23 cellular contexts compared by ENCODE assay signal in genomic region chr1:25439287-25439686, GRCh38. TPM values are rescaled to one million over a fixed set of nuclear protein-coding genes. Genes with fewer than 3 reads are reported as not detected.
A peak's percentile ranks its signal among the peaks of the same experiment; 100 is the strongest.
DNase-seq lines count a peak whose midpoint lies in the region; ATAC-seq and TF ChIP-seq lines count a peak whose summit lies in the region.
"Had no signal": no experiment of that assay in that cellular context is flagged by ENCODE, and none has a peak within 500 bp of the region (broad histone marks: within the 10 kb centered on the region; RNA-seq: fewer than 3 reads in every experiment).

No MANE protein-coding gene starts in this region.

- H3K14ac ChIP-seq in trophoblast cell (ENCODE audit: low read length): no peak overlapping the region

- H3K9ac ChIP-seq in Karpas-422 (ENCODE audit: low read length): no peak overlapping the region
- H3K9ac ChIP-seq in trophoblast cell (ENCODE audit: low read length): no peak overlapping the region
- H3K9ac ChIP-seq: BLaER1 treated with 17β-estradiol and CSF1 and Interleukin-3, amounts not matched to agents 10 nM and 100 nM had no signal

- intact Hi-C loops in gastrocnemius medialis (cut with DNase I; ENCODE audit: low total_unique reads): loop anchor here (10.0 kb wide), 1 partner anchor 366 kb away; the partner anchor contains the start of gene SELENON

- no peak for TF ChIP-seq POLR2A in gastrocnemius medialis (IDR thresholded peaks at IDR 0.05)

- H3K4me1 ChIP-seq in Karpas-422 (ENCODE audit: low read length) (peaks cover 52% of the 10 kb centered on the region), trophoblast cell (ENCODE audit: control insufficient read depth in 1 of 2, insufficient read depth in 2 of 2, low read length in 2 of 2) (peaks cover 0 to 2% of the 10 kb centered on the region in 2 experiments), gastrocnemius medialis (peaks cover 78 to 88% of the 10 kb centered on the region in 2 donors)

- H3K9me3 ChIP-seq in Karpas-422 (ENCODE audit: low read length) (no peaks in the 10 kb centered on the region), trophoblast cell (ENCODE audit: insufficient read depth, low read depth, low read length) (no peaks in the 10 kb centered on the region), gastrocnemius medialis (no peaks in the 10 kb centered on the region)
- H3K9me3 ChIP-seq: A549; BLaER1 treated with 17β-estradiol and CSF1 and Interleukin-3, amounts not matched to agents 10 nM and 100 nM had no signal

- H3K27ac ChIP-seq in Karpas-422 (ENCODE audit: low read length): 0 out of 2 replicates have a peak overlapping the region, but pooled peaks have one; percentile 15
- no peak overlapping the region for H3K27ac ChIP-seq in trophoblast cell (ENCODE audit: low read depth, low read length)
- H3K27ac ChIP-seq in gastrocnemius medialis: peak overlapping the region; percentile 92 to 99 (median 97)
- H3K27ac ChIP-seq: 22Rv1; A549; BLaER1 treated with 17β-estradiol and CSF1 and Interleukin-3, amounts not matched to agents 10 nM and 100 nM; C4-2B had no signal

- no peak overlapping the region for H4K12ac ChIP-seq in trophoblast cell (ENCODE audit: low read depth, low read length)

- H4K8ac ChIP-seq in trophoblast cell (ENCODE audit: low read depth, low read length): no peak overlapping the region

- peaks cover 15% of the 10 kb centered on the region; the same call in 1 of the 2 replicates for H3K36me3 ChIP-seq in Karpas-422 (ENCODE audit: insufficient read depth, low read length)
- H3K36me3 ChIP-seq in trophoblast cell (ENCODE audit: control insufficient read depth in 1 of 2, insufficient read depth in 2 of 2, low read length in 2 of 2): peaks cover 3 to 4% of the 10 kb centered on the region in 2 experiments
- H3K36me3 ChIP-seq in gastrocnemius medialis: no peaks in the 10 kb centered on the region

- no peak overlapping the region for H3K4me3 ChIP-seq in Karpas-422 (ENCODE audit: low read length)
- H3K4me3 ChIP-seq in trophoblast cell (ENCODE audit: low read depth, low read length): no peak overlapping the region
- H3K4me3 ChIP-seq in gastrocnemius medialis: no peak overlapping the region
- H3K4me3 ChIP-seq: A549; BLaER1 treated with 17β-estradiol and CSF1 and Interleukin-3, amounts not matched to agents 10 nM and 100 nM; GM12878 had no signal

- H3K79me1 ChIP-seq in trophoblast cell (ENCODE audit: low read length): no peaks in the 10 kb centered on the region

- peak overlapping the region; percentile 19 for H3K4ac ChIP-seq in trophoblast cell (ENCODE audit: low read depth, low read length)

- ATAC-seq in gastrocnemius medialis (peak; percentile 33 to 35), HG03095 (IDR thresholded peaks at IDR 0.05; ENCODE audit: unreplicated experiment) (no peak), GM19467 (IDR thresholded peaks at IDR 0.05; ENCODE audit: unreplicated experiment) (no peak), GM18873 (IDR thresholded peaks at IDR 0.05; ENCODE audit: low FRiP score, unreplicated experiment) (no peak)
- ATAC-seq: A549; CD8-positive, alpha-beta T cell; GM12878 had no signal

- no peak overlapping the region for H4K91ac ChIP-seq in trophoblast cell (ENCODE audit: low read depth, low read length)

- no peaks in the 10 kb centered on the region for H4K20me1 ChIP-seq in Karpas-422 (ENCODE audit: insufficient read depth, low read depth, low read length)

- H3K27me3 ChIP-seq in Karpas-422 (ENCODE audit: low read length): no peaks in the 10 kb centered on the region
- H3K27me3 ChIP-seq in trophoblast cell (ENCODE audit: insufficient read depth, low read length): no peaks in the 10 kb centered on the region
- no peaks in the 10 kb centered on the region for H3K27me3 ChIP-seq in gastrocnemius medialis
- H3K27me3 ChIP-seq: BLaER1 treated with 17β-estradiol and CSF1 and Interleukin-3, amounts not matched to agents 10 nM and 100 nM had no signal

- H3K79me2 ChIP-seq in Karpas-422 (ENCODE audit: low read length) (peaks cover 90% of the 10 kb centered on the region), trophoblast cell (ENCODE audit: control insufficient read depth, insufficient read depth, low read length, poor library complexity) (no peaks in the 10 kb centered on the region)

- H2BK5ac ChIP-seq in trophoblast cell (ENCODE audit: low read depth, low read length, poor library complexity): no peak overlapping the region

- no peak for TF ChIP-seq CTCF in gastrocnemius medialis (IDR thresholded peaks at IDR 0.05 in 4 of 5, conservative IDR thresholded peaks at IDR 0.05 in 1 of 5)

- H2BK120ac ChIP-seq in trophoblast cell (ENCODE audit: insufficient read depth, low read length, poor library complexity): no peak overlapping the region

- H3K4me2 ChIP-seq in Karpas-422 (ENCODE audit: low read depth, low read length, poor library complexity, severe bottlenecking) (no peak overlapping the region), trophoblast cell (ENCODE audit: low read length) (no peak overlapping the region)
- H3K4me2 ChIP-seq: A549; BLaER1 treated with 17β-estradiol and CSF1 and Interleukin-3, amounts not matched to agents 10 nM and 100 nM had no signal

- in situ Hi-C loops in gastrocnemius medialis (cut with MboI; ENCODE audit: low sequenced_read_pairs in 4 of 4): no loop called here

- no peak overlapping the region for H3K23ac ChIP-seq in trophoblast cell (ENCODE audit: low read length)

- H3K9me2 ChIP-seq in Karpas-422 (replicated peaks; ENCODE audit: insufficient read depth, low read length): no peaks in the 10 kb centered on the region

- WGBS in trophoblast cell (ENCODE audit: extremely low coverage, insufficient coverage, insufficient read length): no CpG with 5 or more reads among the region's 6 CpGs

- no peak overlapping the region for H3K18ac ChIP-seq in trophoblast cell (ENCODE audit: low read length)

- no peak overlapping the region for H2AK5ac ChIP-seq in trophoblast cell (ENCODE audit: low read length)

- no peak overlapping the region for H2BK12ac ChIP-seq in trophoblast cell (ENCODE audit: low read length)

- no peak for DNase-seq in Karpas-422
- no peak for DNase-seq in trophoblast cell
- no peak for DNase-seq in gastrocnemius medialis
- DNase-seq: AML-193; CD4-positive, alpha-beta T cell; CD8-positive, alpha-beta T cell; DMS 273 treated with DMSO at 0.1 percent for 48 hours; DMS153; DMS53; DMS79; DND-41; EL; GDM1 had no signal

- no peak overlapping the region for H2AFZ ChIP-seq in Karpas-422 (ENCODE audit: low read length)
- H2AFZ ChIP-seq in trophoblast cell (ENCODE audit: insufficient read depth, low read length, poor library complexity): no peak overlapping the region

RNA-seq across cellular contexts. Expression of gene MACO1, which starts 8.6 kb away (rescaled TPM):
- total RNA-seq in Karpas-422 (2014; rRNA removed; shearing (Covaris generic); ENCODE audit: low replicate concordance): 29.7 and 31.4 TPM in 2 replicates
- 26.7 and 26.9 TPM in 2 replicates for polyA plus RNA-seq in trophoblast cell (2013)
- total RNA-seq in gastrocnemius medialis: 10 to 100 TPM; 38.8 to 74.6 (median 44.8) TPM

RNA-seq across cellular contexts. Expression of gene RHCE, which starts 18.7 kb away (rescaled TPM):
- 3.1 TPM in 2 replicates for total RNA-seq in Karpas-422 (2014; rRNA removed; shearing (Covaris generic); ENCODE audit: low replicate concordance)
- 0.49 and 0.69 TPM in 2 replicates for polyA plus RNA-seq in trophoblast cell (2013)
- 1 to 10 TPM in 2 of 4 donors, not detected in 2; 1.0 to 2.4 TPM for total RNA-seq in gastrocnemius medialis
- total RNA-seq: A172, B cell had no signal

Comparison
In these comparisons a context has a peak if more than half of its experiments do, and no peak if none do; other contexts are left out.
1. ATAC-seq: peak in gastrocnemius medialis (2 of 2); none in HG03095 (single experiment), GM19467 (single experiment) and GM18873 (single experiment).